In the genomic region with DNA sequence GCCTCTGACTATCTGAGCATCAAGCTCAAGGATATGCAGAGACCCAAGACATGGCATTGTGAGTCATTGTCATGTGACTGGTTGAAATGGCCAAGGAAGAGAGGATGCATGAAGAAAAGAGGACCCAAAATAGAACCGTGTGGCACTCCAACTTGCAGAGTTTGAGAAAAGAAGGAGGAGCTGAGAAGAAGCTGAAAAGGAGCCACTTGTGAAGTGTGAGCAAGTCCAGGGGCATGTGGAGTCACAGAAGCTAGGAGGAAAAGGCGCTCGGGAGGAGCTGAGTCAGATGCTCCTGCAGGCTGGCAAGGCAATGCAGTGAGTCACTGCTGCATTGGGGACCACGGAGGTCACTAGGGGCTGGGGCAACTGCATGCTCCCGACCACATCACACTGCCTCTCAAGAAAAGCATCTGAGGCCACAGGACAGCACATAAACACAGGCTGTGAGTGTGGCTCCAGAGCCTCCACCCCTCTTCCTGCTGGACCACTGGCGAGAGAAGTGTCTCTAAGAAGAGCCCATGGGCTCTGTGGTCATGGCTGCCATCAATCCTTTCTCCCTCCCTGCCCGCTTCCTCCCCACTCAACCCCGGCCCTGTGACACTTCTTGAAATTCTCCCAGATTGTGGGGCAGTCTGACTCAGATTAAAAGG, we compare ENCODE assay signal across 10 cellular contexts.
A peak's percentile ranks its signal among the peaks of the same experiment; 100 is the strongest.
DNase-seq lines count a peak whose midpoint lies in the region; ATAC-seq and TF ChIP-seq lines count a peak whose summit lies in the region.
"Had no signal": no experiment of that assay in that cellular context is flagged by ENCODE, and none has a peak within 500 bp of the region (broad histone marks: within the 10 kb centered on the region; RNA-seq: fewer than 3 reads in every experiment).

No MANE protein-coding gene starts in this region.

- no peak overlapping the region for H3K4me3 Mint-ChIP-seq in activated T-cell treated with anti-CD3 and anti-CD28 coated beads, Interleukin-2, amount 50 U/mL, for 24 hours
- no peak overlapping the region for H3K4me3 Mint-ChIP-seq in activated CD8-positive, alpha-beta T cell treated with anti-CD3 and anti-CD28 coated beads for 36 hours
- H3K4me3 Mint-ChIP-seq: naive thymus-derived CD8-positive, alpha-beta T cell; stimulated activated naive CD8-positive, alpha-beta T cell treated with anti-CD3 and anti-CD28 coated beads, Interleukin-15, Interleukin-2, amounts not matched to agents 100 ng/mL and 50 ng/mL, for 24 hours had no signal

- no peaks in the 10 kb centered on the region for H3K9me3 Mint-ChIP-seq in activated T-cell treated with anti-CD3 and anti-CD28 coated beads, Interleukin-2, amount 50 U/mL, for 24 hours
- H3K9me3 Mint-ChIP-seq in activated CD8-positive, alpha-beta T cell treated with anti-CD3 and anti-CD28 coated beads for 36 hours: no peaks in the 10 kb centered on the region
- H3K9me3 Mint-ChIP-seq: naive thymus-derived CD8-positive, alpha-beta T cell; stimulated activated naive CD8-positive, alpha-beta T cell treated with anti-CD3 and anti-CD28 coated beads, Interleukin-15, Interleukin-2, amounts not matched to agents 100 ng/mL and 50 ng/mL, for 24 hours had no signal

- no peak for TF ChIP-seq CTCF in activated CD8-positive, alpha-beta T cell treated with anti-CD3 and anti-CD28 coated beads for 36 hours (IDR thresholded peaks at IDR 0.05)

- H3K36me3 Mint-ChIP-seq in activated T-cell treated with anti-CD3 and anti-CD28 coated beads, Interleukin-2, amount 50 U/mL, for 24 hours (ENCODE audit: low read depth): no peaks in the 10 kb centered on the region
- H3K36me3 Mint-ChIP-seq in activated CD8-positive, alpha-beta T cell treated with anti-CD3 and anti-CD28 coated beads for 36 hours (ENCODE audit: low read depth): no peaks in the 10 kb centered on the region
- H3K36me3 Mint-ChIP-seq: naive thymus-derived CD8-positive, alpha-beta T cell had no signal

- H3K4me1 Mint-ChIP-seq in activated T-cell treated with anti-CD3 and anti-CD28 coated beads, Interleukin-2, amount 50 U/mL, for 24 hours (ENCODE audit: low read depth): peaks cover 14% of the 10 kb centered on the region
- H3K4me1 Mint-ChIP-seq in activated CD8-positive, alpha-beta T cell treated with anti-CD3 and anti-CD28 coated beads for 36 hours (ENCODE audit: low read depth): peaks cover 10% of the 10 kb centered on the region
- H3K4me1 Mint-ChIP-seq: naive thymus-derived CD8-positive, alpha-beta T cell had no signal

- DNase-seq in activated T-cell treated with anti-CD3 and anti-CD28 coated beads, Interleukin-2, amount 50 U/mL, for 24 hours: no peak
- no peak for DNase-seq in activated T-cell treated with anti-CD3 and anti-CD28 coated beads, Interleukin-2, amount 50 U/mL, for 1 hour
- peak; percentile 58 for DNase-seq in activated CD8-positive, alpha-beta T cell treated with anti-CD3 and anti-CD28 coated beads for 36 hours
- peak; percentile 59 for DNase-seq in hepatic stellate cell (ENCODE audit: low spot score)
- DNase-seq in superior temporal gyrus (ENCODE audit: extremely low spot score): peak; percentile 66
- no peak for DNase-seq in DMS79 treated with DMSO at 0.1 percent for 48 hours (lab: John Stamatoyannopoulos, UW)
- DNase-seq: naive thymus-derived CD8-positive, alpha-beta T cell had no signal

- intact Hi-C loops in activated CD8-positive, alpha-beta T cell treated with anti-CD3 and anti-CD28 coated beads for 36 hours (cut with micrococcal nuclease): no loop called here

- CTCF ChIA-PET in activated CD8-positive, alpha-beta T cell treated with anti-CD3 and anti-CD28 coated beads for 36 hours (lab: Charles Lee): interaction anchor here (0.9 kb wide), 1 partner anchor 198 kb away, joined by 3 read pairs; a partner anchor contains a TSS

- H3K27ac Mint-ChIP-seq in activated T-cell treated with anti-CD3 and anti-CD28 coated beads, Interleukin-2, amount 50 U/mL, for 24 hours: peak overlapping the region; percentile 69
- H3K27ac Mint-ChIP-seq in activated CD8-positive, alpha-beta T cell treated with anti-CD3 and anti-CD28 coated beads for 36 hours: no peak overlapping the region
- H3K27ac Mint-ChIP-seq: stimulated activated naive CD8-positive, alpha-beta T cell treated with anti-CD3 and anti-CD28 coated beads, Interleukin-15, Interleukin-2, amounts not matched to agents 100 ng/mL and 50 ng/mL, for 24 hours had no signal

- peak; percentile 87 for ATAC-seq in activated CD8-positive, alpha-beta T cell treated with anti-CD3 and anti-CD28 coated beads for 36 hours
- ATAC-seq in HG02981 (IDR thresholded peaks at IDR 0.05; ENCODE audit: unreplicated experiment) (no peak), GM18502 (IDR thresholded peaks at IDR 0.05; ENCODE audit: poor library complexity, unreplicated experiment) (no peak)
- ATAC-seq: naive thymus-derived CD8-positive, alpha-beta T cell had no signal

- POLR2A ChIA-PET in activated CD8-positive, alpha-beta T cell treated with anti-CD3 and anti-CD28 coated beads for 36 hours (lab: Charles Lee): no interaction called here

- H3K27me3 Mint-ChIP-seq in activated T-cell treated with anti-CD3 and anti-CD28 coated beads, Interleukin-2, amount 50 U/mL, for 24 hours: peaks cover 46% of the 10 kb centered on the region
- H3K27me3 Mint-ChIP-seq in activated CD8-positive, alpha-beta T cell treated with anti-CD3 and anti-CD28 coated beads for 36 hours: peaks cover 17% of the 10 kb centered on the region

Comparison
In these comparisons a context has a peak if more than half of its experiments do, and no peak if none do; other contexts are left out.
1. DNase-seq: peak in activated CD8-positive, alpha-beta T cell treated with anti-CD3 and anti-CD28 coated beads for 36 hours (single experiment), hepatic stellate cell (single experiment) and superior temporal gyrus (single experiment); none in activated T-cell treated with anti-CD3 and anti-CD28 coated beads, Interleukin-2, amount 50 U/mL, for 24 hours (single experiment), activated T-cell treated with anti-CD3 and anti-CD28 coated beads, Interleukin-2, amount 50 U/mL, for 1 hour (single experiment) and DMS79 treated with DMSO at 0.1 percent for 48 hours (single experiment).